In genomic region chr3:61894988-61895935, GRCh38 we compare ENCODE assay signal across 8 cellular contexts.
DNase-seq lines count a peak whose midpoint lies in the region; ATAC-seq lines count a peak whose summit lies in the region.

No MANE protein-coding gene starts in this region.

- ATAC-seq in GM18873 (IDR thresholded peaks at IDR 0.05; ENCODE audit: low FRiP score, unreplicated experiment) (peak; percentile 97), HG03039 (IDR thresholded peaks at IDR 0.05; ENCODE audit: unreplicated experiment) (peak; percentile 92)

- peaks cover 0 to 3% (median under 1%) of the 10 kb centered on the region in 6 donors for H3K9me3 Mint-ChIP-seq in immature natural killer cell

- peaks cover 8 to 21% of the 10 kb centered on the region in 2 donors for H3K4me1 Mint-ChIP-seq in immature natural killer cell

- H3K36me3 Mint-ChIP-seq in immature natural killer cell, result no peaks in the 10 kb centered on the region

- DNase-seq in COLO668 (lab: John Stamatoyannopoulos, UW; ENCODE audit: unreplicated experiment), result peak; percentile 29
- peak; percentile 54 for DNase-seq in NOMO-1 treated with dmso at 0.1 percent for 144 hours (lab: John Stamatoyannopoulos, UW; ENCODE audit: unreplicated experiment)
- DNase-seq in amniotic stem cell (lab: John Stamatoyannopoulos, UW), result peak; percentile 15
- peak; percentile 42 to 65 (median 48) for DNase-seq in immature natural killer cell
- DNase-seq in stimulated activated CD4-positive, alpha-beta T cell treated with anti-CD3 and anti-CD28 coated beads, Interleukin-4, amount 100 ng/mL, for 24 hours, result peak; percentile 33
- no peak for DNase-seq in cortex of kidney (lab: John Stamatoyannopoulos, UW)

- H3K4me3 Mint-ChIP-seq in immature natural killer cell, result peak overlapping the region in 3 of 5 donors; percentile 15 to 44 (median 25)

- peak overlapping the region in 5 of 6 donors; percentile 5 to 82 (median 31) for H3K27ac Mint-ChIP-seq in immature natural killer cell

- H3K27me3 Mint-ChIP-seq in immature natural killer cell (ENCODE audit: low read depth in 3 of 3), result peaks cover 0 to 2% (median 0%) of the 10 kb centered on the region in 3 donors
